21 cellular contexts compared by ENCODE assay signal in genomic region chr16:63530208-63530607, GRCh38.
DNase-seq lines count a peak whose midpoint lies in the region; ATAC-seq and TF ChIP-seq lines count a peak whose summit lies in the region.
"Had no signal": no experiment of that assay in that cellular context is flagged by ENCODE, and none has a peak within 500 bp of the region (broad histone marks: within the 10 kb centered on the region; RNA-seq: fewer than 3 reads in every experiment).

No MANE protein-coding gene starts in this region.

- H3K27me3 Mint-ChIP-seq in activated naive CD8-positive, alpha-beta T cell treated with anti-CD3 and anti-CD28 coated beads, Interleukin-2, amount 50 U/mL, for 24 hours: no peaks in the 10 kb centered on the region
- H3K27me3 Mint-ChIP-seq: progenitor cell of endocrine pancreas had no signal

- peaks cover 31% of the 10 kb centered on the region for H3K9me3 Mint-ChIP-seq in activated naive CD8-positive, alpha-beta T cell treated with anti-CD3 and anti-CD28 coated beads, Interleukin-2, amount 50 U/mL, for 24 hours

- peaks cover 0 to 4% (median 0%) of the 10 kb centered on the region in 12 donors for H3K4me1 ChIP-seq in heart left ventricle
- H3K4me1 ChIP-seq in right cardiac atrium (ENCODE audit: control insufficient read depth, insufficient read depth, low read length): no peaks in the 10 kb centered on the region
- peaks cover 11% of the 10 kb centered on the region for H3K4me1 ChIP-seq in left ventricle myocardium inferior
- H3K4me1 ChIP-seq: gastrocnemius medialis had no signal

- H3K9me3 ChIP-seq in heart left ventricle (peaks cover 0 to 12% (median 3%) of the 10 kb centered on the region in 12 donors), right cardiac atrium (ENCODE audit: control insufficient read depth, low read length) (no peaks in the 10 kb centered on the region), left ventricle myocardium inferior (replicated peaks) (peaks cover 11% of the 10 kb centered on the region)
- H3K9me3 ChIP-seq: gastrocnemius medialis had no signal

- H3K4me1 Mint-ChIP-seq in activated naive CD8-positive, alpha-beta T cell treated with anti-CD3 and anti-CD28 coated beads, Interleukin-2, amount 50 U/mL, for 24 hours: no peaks in the 10 kb centered on the region
- H3K4me1 Mint-ChIP-seq: natural killer cell had no signal

- H3K36me3 Mint-ChIP-seq in activated naive CD8-positive, alpha-beta T cell treated with anti-CD3 and anti-CD28 coated beads, Interleukin-2, amount 50 U/mL, for 24 hours (ENCODE audit: low read depth): no peaks in the 10 kb centered on the region
- H3K36me3 Mint-ChIP-seq: natural killer cell had no signal

- TF ChIP-seq CTCF in heart left ventricle (IDR thresholded peaks at IDR 0.05): peak in 6 of 12 donors; percentile 30 to 49 (median 32)
- TF ChIP-seq CTCF in left ventricle myocardium inferior (IDR thresholded peaks at IDR 0.05; ENCODE audit: borderline replicate concordance): peak; percentile 41

- intact Hi-C loops in heart left ventricle (cut with DNase I) (no loop called here), right cardiac atrium (cut with DNase I) (loop anchor here in 1 of 4 donors (10.0 kb wide), 1 partner anchor 85 kb away; no protein-coding TSS in a partner anchor), left ventricle myocardium inferior (cut with micrococcal nuclease) (no loop called here)

- no peak overlapping the region for H3K27ac ChIP-seq in heart left ventricle
- no peak overlapping the region for H3K27ac ChIP-seq in right cardiac atrium (ENCODE audit: low read length)
- no peak overlapping the region for H3K27ac ChIP-seq in left ventricle myocardium inferior (replicated peaks)
- H3K27ac ChIP-seq: gastrocnemius medialis, KMS-11, WERI-Rb-1 had no signal

- H3K4me3 Mint-ChIP-seq in activated naive CD8-positive, alpha-beta T cell treated with anti-CD3 and anti-CD28 coated beads, Interleukin-2, amount 50 U/mL, for 24 hours: no peak overlapping the region
- H3K4me3 Mint-ChIP-seq: activated T-helper 1 cell treated with anti-CD3 and anti-CD28 coated beads, Interleukin-12 subunit alpha, Interleukin-12 subunit beta, Interleukin-2, Interleukin-4 antibody, amounts not matched to agents 30 ng/mL and 10 ng/mL and 1 ng/mL, durations not matched to agents 14 hours and 24 hours and 36 hours; natural killer cell had no signal

- H3K27me3 ChIP-seq in heart left ventricle (no peaks in the 10 kb centered on the region), right cardiac atrium (ENCODE audit: control insufficient read depth, insufficient read depth) (no peaks in the 10 kb centered on the region), left ventricle myocardium inferior (ENCODE audit: low read depth) (no peaks in the 10 kb centered on the region)
- H3K27me3 ChIP-seq: gastrocnemius medialis had no signal

- ATAC-seq in heart left ventricle: peak; percentile 39 to 85 (median 68)
- ATAC-seq in right cardiac atrium: no peak
- peak; percentile 51; the same call in 1 of the 3 replicates for ATAC-seq in SK-N-SH treated with all-trans-retinoic acid at 6 μM for 48 hours
- no peak for ATAC-seq in activated naive CD8-positive, alpha-beta T cell treated with anti-CD3 and anti-CD28 coated beads, Interleukin-2, amount 50 U/mL, for 24 hours
- no peak for ATAC-seq in GM18498 (IDR thresholded peaks at IDR 0.05; ENCODE audit: unreplicated experiment)
- ATAC-seq: gastrocnemius medialis; natural killer cell; stimulated activated naive CD8-positive, alpha-beta T cell treated with anti-CD3 and anti-CD28 coated beads, Interleukin-15, Interleukin-2, amounts not matched to agents 100 U/mL and 50 U/mL, for 24 hours had no signal

- H3K4me3 ChIP-seq in heart left ventricle (no peak overlapping the region), right cardiac atrium (ENCODE audit: low read length) (no peak overlapping the region), left ventricle myocardium inferior (no peak overlapping the region)
- H3K4me3 ChIP-seq: gastrocnemius medialis had no signal

- 28 to 41% (median 33%) methylated on average over 2 of the region's 2 CpGs for WGBS in heart left ventricle, 4 donors
- 30% methylated on average over 2 of the region's 2 CpGs for WGBS in right cardiac atrium

- TF ChIP-seq POLR2A in heart left ventricle (IDR thresholded peaks at IDR 0.05): no peak

- no peak overlapping the region for H3K27ac Mint-ChIP-seq in activated naive CD8-positive, alpha-beta T cell treated with anti-CD3 and anti-CD28 coated beads, Interleukin-2, amount 50 U/mL, for 24 hours
- H3K27ac Mint-ChIP-seq: activated T-helper 1 cell treated with anti-CD3 and anti-CD28 coated beads, Interleukin-12 subunit alpha, Interleukin-12 subunit beta, Interleukin-2, Interleukin-4 antibody, amounts not matched to agents 30 ng/mL and 10 ng/mL and 1 ng/mL, durations not matched to agents 14 hours and 24 hours and 36 hours; natural killer cell; progenitor cell of endocrine pancreas had no signal

- DNase-seq in heart left ventricle (no peak), right cardiac atrium (no peak), left ventricle myocardium inferior (no peak), NCI-H526 (lab: John Stamatoyannopoulos, UW) (no peak)
- DNase-seq in stimulated activated CD8-positive, alpha-beta memory T cell treated with anti-CD3 and anti-CD28 coated beads, Interleukin-4, amount 100 ng/mL, for 48 hours: no peak
- DNase-seq in activated naive CD8-positive, alpha-beta T cell treated with anti-CD3 and anti-CD28 coated beads, Interleukin-2, amount 50 U/mL, for 24 hours: no peak
- DNase-seq: activated CD8-positive, alpha-beta memory T cell treated with anti-CD3 and anti-CD28 coated beads for 24 hours; COR-L47; gastrocnemius medialis; HCEC 1CT; mammary epithelial cell; natural killer cell; NCI-H345; stimulated activated naive CD8-positive, alpha-beta T cell treated with anti-CD3 and anti-CD28 coated beads, Interleukin-15, Interleukin-2, amounts not matched to agents 100 U/mL and 50 U/mL, for 24 hours; SW 1271; WERI-Rb-1 had no signal

- no peaks in the 10 kb centered on the region for H3K36me3 ChIP-seq in heart left ventricle
- no peaks in the 10 kb centered on the region for H3K36me3 ChIP-seq in left ventricle myocardium inferior
- H3K36me3 ChIP-seq: gastrocnemius medialis, WERI-Rb-1 had no signal

TF ChIP-seq in SK-N-SH treated with all-trans-retinoic acid at 6 μM for 48 hours, 23 proteins besides CTCF, POLR2A, EP300 and RAD21 (continues in another document):
- TF ChIP-seq RARB (CRISPR knock-in tag; IDR thresholded peaks at IDR 0.05): no peak
- TF ChIP-seq ZFP30 (CRISPR knock-in tag; IDR thresholded peaks at IDR 0.05): no peak
- TF ChIP-seq ZFP3 (CRISPR knock-in tag; IDR thresholded peaks at IDR 0.05): no peak
- TF ChIP-seq, protein P1, sequence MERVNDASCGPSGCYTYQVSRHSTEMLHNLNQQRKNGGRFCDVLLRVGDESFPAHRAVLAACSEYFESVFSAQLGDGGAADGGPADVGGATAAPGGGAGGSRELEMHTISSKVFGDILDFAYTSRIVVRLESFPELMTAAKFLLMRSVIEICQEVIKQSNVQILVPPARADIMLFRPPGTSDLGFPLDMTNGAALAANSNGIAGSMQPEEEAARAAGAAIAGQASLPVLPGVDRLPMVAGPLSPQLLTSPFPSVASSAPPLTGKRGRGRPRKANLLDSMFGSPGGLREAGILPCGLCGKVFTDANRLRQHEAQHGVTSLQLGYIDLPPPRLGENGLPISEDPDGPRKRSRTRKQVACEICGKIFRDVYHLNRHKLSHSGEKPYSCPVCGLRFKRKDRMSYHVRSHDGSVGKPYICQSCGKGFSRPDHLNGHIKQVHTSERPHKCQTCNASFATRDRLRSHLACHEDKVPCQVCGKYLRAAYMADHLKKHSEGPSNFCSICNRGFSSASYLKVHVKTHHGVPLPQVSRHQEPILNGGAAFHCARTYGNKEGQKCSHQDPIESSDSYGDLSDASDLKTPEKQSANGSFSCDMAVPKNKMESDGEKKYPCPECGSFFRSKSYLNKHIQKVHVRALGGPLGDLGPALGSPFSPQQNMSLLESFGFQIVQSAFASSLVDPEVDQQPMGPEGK (CRISPR knock-in tag; IDR thresholded peaks at IDR 0.05; ENCODE audit: borderline replicate concordance): no peak
- no peak for TF ChIP-seq ISL1 (CRISPR knock-in tag; IDR thresholded peaks at IDR 0.05)
- TF ChIP-seq ZNF8 (CRISPR knock-in tag; IDR thresholded peaks at IDR 0.05): no peak
- no peak for TF ChIP-seq ZC3H10 (CRISPR knock-in tag; IDR thresholded peaks at IDR 0.05)
- TF ChIP-seq ZNF565 (CRISPR knock-in tag; conservative IDR thresholded peaks at IDR 0.05; ENCODE audit: low read depth): no peak
- TF ChIP-seq, protein P2, sequence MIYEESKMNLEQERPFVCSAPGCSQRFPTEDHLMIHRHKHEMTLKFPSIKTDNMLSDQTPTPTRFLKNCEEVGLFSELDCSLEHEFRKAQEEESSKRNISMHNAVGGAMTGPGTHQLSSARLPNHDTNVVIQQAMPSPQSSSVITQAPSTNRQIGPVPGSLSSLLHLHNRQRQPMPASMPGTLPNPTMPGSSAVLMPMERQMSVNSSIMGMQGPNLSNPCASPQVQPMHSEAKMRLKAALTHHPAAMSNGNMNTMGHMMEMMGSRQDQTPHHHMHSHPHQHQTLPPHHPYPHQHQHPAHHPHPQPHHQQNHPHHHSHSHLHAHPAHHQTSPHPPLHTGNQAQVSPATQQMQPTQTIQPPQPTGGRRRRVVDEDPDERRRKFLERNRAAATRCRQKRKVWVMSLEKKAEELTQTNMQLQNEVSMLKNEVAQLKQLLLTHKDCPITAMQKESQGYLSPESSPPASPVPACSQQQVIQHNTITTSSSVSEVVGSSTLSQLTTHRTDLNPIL (CRISPR knock-in tag; IDR thresholded peaks at IDR 0.05; ENCODE audit: low read depth): no peak
- no peak for TF ChIP-seq GLIS3 (CRISPR knock-in tag; IDR thresholded peaks at IDR 0.05)

Comparison
In these comparisons a context has a peak if more than half of its experiments do, and no peak if none do; other contexts are left out.
1. ATAC-seq: peak in heart left ventricle (4 of 4) and SK-N-SH treated with all-trans-retinoic acid at 6 μM for 48 hours (single experiment); none in right cardiac atrium (0 of 2), activated naive CD8-positive, alpha-beta T cell treated with anti-CD3 and anti-CD28 coated beads, Interleukin-2, amount 50 U/mL, for 24 hours (single experiment) and GM18498 (single experiment).